Comparison of ENCODE assay signal across 1 cellular context in the genomic region with DNA sequence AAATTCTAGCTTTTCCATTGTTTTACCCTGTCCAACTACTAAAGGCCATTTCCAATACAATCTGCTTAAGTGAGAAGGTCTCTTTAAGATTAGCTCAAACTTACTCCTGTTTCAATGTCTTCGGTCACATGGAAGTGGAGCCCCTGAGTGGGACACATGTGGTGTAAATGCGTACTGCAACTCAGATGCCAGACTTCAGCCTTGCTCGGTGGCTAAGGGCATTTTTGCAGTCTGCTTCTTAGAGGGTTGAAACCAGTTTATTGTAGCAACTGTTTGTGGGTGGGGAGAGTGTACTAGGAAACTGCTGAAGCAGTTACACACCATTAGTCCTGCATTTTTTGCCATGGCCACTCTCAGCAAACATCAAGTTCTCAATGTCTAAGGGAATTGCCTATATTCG.
TF ChIP-seq lines count a peak whose summit lies in the region.

No MANE protein-coding gene starts in this region.

TF ChIP-seq in GM23338, 12 proteins besides CTCF, POLR2A, EP300 and RAD21 (continued from another document):
- TF ChIP-seq, protein P1, sequence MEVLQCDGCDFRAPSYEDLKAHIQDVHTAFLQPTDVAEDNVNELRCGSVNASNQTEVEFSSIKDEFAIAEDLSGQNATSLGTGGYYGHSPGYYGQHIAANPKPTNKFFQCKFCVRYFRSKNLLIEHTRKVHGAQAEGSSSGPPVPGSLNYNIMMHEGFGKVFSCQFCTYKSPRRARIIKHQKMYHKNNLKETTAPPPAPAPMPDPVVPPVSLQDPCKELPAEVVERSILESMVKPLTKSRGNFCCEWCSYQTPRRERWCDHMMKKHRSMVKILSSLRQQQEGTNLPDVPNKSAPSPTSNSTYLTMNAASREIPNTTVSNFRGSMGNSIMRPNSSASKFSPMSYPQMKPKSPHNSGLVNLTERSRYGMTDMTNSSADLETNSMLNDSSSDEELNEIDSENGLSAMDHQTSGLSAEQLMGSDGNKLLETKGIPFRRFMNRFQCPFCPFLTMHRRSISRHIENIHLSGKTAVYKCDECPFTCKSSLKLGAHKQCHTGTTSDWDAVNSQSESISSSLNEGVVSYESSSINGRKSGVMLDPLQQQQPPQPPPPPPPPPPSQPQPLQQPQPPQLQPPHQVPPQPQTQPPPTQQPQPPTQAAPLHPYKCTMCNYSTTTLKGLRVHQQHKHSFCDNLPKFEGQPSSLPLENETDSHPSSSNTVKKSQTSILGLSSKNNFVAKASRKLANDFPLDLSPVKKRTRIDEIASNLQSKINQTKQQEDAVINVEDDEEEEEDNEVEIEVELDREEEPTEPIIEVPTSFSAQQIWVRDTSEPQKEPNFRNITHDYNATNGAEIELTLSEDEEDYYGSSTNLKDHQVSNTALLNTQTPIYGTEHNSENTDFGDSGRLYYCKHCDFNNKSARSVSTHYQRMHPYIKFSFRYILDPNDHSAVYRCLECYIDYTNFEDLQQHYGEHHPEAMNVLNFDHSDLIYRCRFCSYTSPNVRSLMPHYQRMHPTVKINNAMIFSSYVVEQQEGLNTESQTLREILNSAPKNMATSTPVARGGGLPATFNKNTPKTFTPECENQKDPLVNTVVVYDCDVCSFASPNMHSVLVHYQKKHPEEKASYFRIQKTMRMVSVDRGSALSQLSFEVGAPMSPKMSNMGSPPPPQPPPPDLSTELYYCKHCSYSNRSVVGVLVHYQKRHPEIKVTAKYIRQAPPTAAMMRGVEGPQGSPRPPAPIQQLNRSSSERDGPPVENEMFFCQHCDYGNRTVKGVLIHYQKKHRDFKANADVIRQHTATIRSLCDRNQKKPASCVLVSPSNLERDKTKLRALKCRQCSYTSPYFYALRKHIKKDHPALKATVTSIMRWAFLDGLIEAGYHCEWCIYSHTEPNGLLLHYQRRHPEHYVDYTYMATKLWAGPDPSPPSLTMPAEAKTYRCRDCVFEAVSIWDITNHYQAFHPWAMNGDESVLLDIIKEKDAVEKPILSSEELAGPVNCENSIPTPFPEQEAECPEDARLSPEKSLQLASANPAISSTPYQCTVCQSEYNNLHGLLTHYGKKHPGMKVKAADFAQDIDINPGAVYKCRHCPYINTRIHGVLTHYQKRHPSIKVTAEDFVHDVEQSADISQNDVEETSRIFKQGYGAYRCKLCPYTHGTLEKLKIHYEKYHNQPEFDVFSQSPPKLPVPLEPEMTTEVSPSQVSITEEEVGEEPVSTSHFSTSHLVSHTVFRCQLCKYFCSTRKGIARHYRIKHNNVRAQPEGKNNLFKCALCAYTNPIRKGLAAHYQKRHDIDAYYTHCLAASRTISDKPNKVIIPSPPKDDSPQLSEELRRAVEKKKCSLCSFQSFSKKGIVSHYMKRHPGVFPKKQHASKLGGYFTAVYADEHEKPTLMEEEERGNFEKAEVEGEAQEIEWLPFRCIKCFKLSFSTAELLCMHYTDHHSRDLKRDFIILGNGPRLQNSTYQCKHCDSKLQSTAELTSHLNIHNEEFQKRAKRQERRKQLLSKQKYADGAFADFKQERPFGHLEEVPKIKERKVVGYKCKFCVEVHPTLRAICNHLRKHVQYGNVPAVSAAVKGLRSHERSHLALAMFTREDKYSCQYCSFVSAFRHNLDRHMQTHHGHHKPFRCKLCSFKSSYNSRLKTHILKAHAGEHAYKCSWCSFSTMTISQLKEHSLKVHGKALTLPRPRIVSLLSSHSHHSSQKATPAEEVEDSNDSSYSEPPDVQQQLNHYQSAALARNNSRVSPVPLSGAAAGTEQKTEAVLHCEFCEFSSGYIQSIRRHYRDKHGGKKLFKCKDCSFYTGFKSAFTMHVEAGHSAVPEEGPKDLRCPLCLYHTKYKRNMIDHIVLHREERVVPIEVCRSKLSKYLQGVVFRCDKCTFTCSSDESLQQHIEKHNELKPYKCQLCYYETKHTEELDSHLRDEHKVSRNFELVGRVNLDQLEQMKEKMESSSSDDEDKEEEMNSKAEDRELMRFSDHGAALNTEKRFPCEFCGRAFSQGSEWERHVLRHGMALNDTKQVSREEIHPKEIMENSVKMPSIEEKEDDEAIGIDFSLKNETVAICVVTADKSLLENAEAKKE (CRISPR knock-in tag; IDR thresholded peaks at IDR 0.05): no peak
- TF ChIP-seq, protein P2, sequence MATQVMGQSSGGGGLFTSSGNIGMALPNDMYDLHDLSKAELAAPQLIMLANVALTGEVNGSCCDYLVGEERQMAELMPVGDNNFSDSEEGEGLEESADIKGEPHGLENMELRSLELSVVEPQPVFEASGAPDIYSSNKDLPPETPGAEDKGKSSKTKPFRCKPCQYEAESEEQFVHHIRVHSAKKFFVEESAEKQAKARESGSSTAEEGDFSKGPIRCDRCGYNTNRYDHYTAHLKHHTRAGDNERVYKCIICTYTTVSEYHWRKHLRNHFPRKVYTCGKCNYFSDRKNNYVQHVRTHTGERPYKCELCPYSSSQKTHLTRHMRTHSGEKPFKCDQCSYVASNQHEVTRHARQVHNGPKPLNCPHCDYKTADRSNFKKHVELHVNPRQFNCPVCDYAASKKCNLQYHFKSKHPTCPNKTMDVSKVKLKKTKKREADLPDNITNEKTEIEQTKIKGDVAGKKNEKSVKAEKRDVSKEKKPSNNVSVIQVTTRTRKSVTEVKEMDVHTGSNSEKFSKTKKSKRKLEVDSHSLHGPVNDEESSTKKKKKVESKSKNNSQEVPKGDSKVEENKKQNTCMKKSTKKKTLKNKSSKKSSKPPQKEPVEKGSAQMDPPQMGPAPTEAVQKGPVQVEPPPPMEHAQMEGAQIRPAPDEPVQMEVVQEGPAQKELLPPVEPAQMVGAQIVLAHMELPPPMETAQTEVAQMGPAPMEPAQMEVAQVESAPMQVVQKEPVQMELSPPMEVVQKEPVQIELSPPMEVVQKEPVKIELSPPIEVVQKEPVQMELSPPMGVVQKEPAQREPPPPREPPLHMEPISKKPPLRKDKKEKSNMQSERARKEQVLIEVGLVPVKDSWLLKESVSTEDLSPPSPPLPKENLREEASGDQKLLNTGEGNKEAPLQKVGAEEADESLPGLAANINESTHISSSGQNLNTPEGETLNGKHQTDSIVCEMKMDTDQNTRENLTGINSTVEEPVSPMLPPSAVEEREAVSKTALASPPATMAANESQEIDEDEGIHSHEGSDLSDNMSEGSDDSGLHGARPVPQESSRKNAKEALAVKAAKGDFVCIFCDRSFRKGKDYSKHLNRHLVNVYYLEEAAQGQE (IDR thresholded peaks at IDR 0.05; ENCODE audit: unreplicated experiment): no peak
- no peak for TF ChIP-seq ZNF114 (CRISPR knock-in tag; IDR thresholded peaks at IDR 0.05)
